ENCODE assay signal across 19 cellular contexts in the genomic region with DNA sequence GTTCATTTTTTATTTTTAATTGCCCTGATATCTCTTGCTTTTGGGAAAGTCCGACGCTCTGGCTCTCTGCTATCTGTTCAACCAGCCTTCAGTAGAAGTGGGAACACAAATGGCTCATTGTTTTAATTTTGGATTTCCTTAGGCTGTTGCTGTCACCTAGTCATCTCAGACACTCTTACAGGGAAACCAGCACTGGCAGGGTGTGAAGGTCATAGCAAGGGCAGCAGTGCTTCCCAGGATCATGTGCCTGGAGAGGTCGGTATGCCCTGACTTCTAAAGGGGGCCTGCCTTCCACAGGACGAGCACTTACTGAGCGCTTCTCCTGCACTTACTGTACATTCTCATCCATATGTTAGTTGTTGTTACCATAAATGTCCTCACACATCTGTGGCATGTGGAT.
DNase-seq lines count a peak whose midpoint lies in the region; ATAC-seq and TF ChIP-seq lines count a peak whose summit lies in the region.
"Had no signal": no experiment of that assay in that cellular context is flagged by ENCODE, and none has a peak within 500 bp of the region (broad histone marks: within the 10 kb centered on the region; RNA-seq: fewer than 3 reads in every experiment).

No MANE protein-coding gene starts in this region.

- H3K4me3 ChIP-seq in heart right ventricle = no peak overlapping the region
- no peak overlapping the region for H3K4me3 ChIP-seq in right atrium auricular region
- H3K4me3 ChIP-seq: A549, BLaER1, GM23338 had no signal

- H3K27ac ChIP-seq in heart right ventricle (peak overlapping the region; percentile 30 to 77 (median 58)), right atrium auricular region (peak overlapping the region; percentile 14 to 60)
- H3K27ac ChIP-seq: 22Rv1, A549, BLaER1, HL-60 had no signal

- peaks cover 4 to 50% (median 24%) of the 10 kb centered on the region in 9 donors for H3K4me1 ChIP-seq in heart right ventricle
- H3K4me1 ChIP-seq in right atrium auricular region = peaks cover 0 to 43% of the 10 kb centered on the region in 2 donors
- H3K4me1 ChIP-seq: A549 had no signal

- no peaks in the 10 kb centered on the region for H3K27me3 ChIP-seq in heart right ventricle
- no peaks in the 10 kb centered on the region for H3K27me3 ChIP-seq in right atrium auricular region
- H3K27me3 ChIP-seq: BLaER1 had no signal

- WGBS in heart right ventricle, 2 donors = 41 to 46% methylated on average over 5 of the region's 5 CpGs

- ATAC-seq in Right ventricle myocardium inferior (peak; percentile 83), heart right ventricle (peak; percentile 76 to 85 (median 80))
- ATAC-seq: A549, GM23338 had no signal

- no peaks in the 10 kb centered on the region for H3K9me3 ChIP-seq in heart right ventricle
- H3K9me3 ChIP-seq in right atrium auricular region = no peaks in the 10 kb centered on the region
- H3K9me3 ChIP-seq: A549, BLaER1 had no signal

- TF ChIP-seq CTCF in heart right ventricle (IDR thresholded peaks at IDR 0.05) (no peak), right atrium auricular region (IDR thresholded peaks at IDR 0.05) (no peak)

- no peak for DNase-seq in Right ventricle myocardium inferior (ENCODE audit: missing footprints)
- DNase-seq in cardiac septum (ENCODE audit: low spot score) = no peak
- peak; percentile 42 to 69 for DNase-seq in heart right ventricle
- DNase-seq in right atrium auricular region (ENCODE audit: low spot score) = no peak
- no peak for DNase-seq in stimulated activated CD4-positive, alpha-beta T cell treated with anti-CD3 and anti-CD28 coated beads, Interleukin-4, amount 100 ng/mL, for 24 hours
- no peak for DNase-seq in activated effector memory CD4-positive, alpha-beta T cell treated with anti-CD3 and anti-CD28 coated beads, Interleukin-2, amount 50 U/mL, for 16 hours
- DNase-seq in NCI-H1092 treated with DMSO at 0.1 percent for 48 hours (lab: John Stamatoyannopoulos, UW) = no peak
- DNase-seq: Calu3; CD4-positive, alpha-beta memory T cell; DMS 273 treated with DMSO at 0.1 percent for 48 hours; DMS53; DND-41; EL; HCEC 1CT had no signal

- H3K36me3 ChIP-seq in heart right ventricle (no peaks in the 10 kb centered on the region), right atrium auricular region (no peaks in the 10 kb centered on the region)
- H3K36me3 ChIP-seq: BLaER1 had no signal

- intact Hi-C loops in Right ventricle myocardium inferior (cut with DNase I) (loop anchor here (2.0 kb wide), 1 partner anchor 468 kb away; no protein-coding TSS in a partner anchor), cardiac septum (cut with DNase I) (no loop called here), heart right ventricle (cut with DNase I) (loop anchor here in 1 of 10 donors (10.0 kb wide), 1 partner anchor 96 kb away; no protein-coding TSS in a partner anchor)

Comparison
In these comparisons a context has a peak if more than half of its experiments do, and no peak if none do; other contexts are left out.
1. DNase-seq: peak in heart right ventricle (2 of 2); none in Right ventricle myocardium inferior (single experiment), cardiac septum (single experiment), right atrium auricular region (single experiment), stimulated activated CD4-positive, alpha-beta T cell treated with anti-CD3 and anti-CD28 coated beads, Interleukin-4, amount 100 ng/mL, for 24 hours (single experiment), activated effector memory CD4-positive, alpha-beta T cell treated with anti-CD3 and anti-CD28 coated beads, Interleukin-2, amount 50 U/mL, for 16 hours (single experiment) and NCI-H1092 treated with DMSO at 0.1 percent for 48 hours (single experiment).